ENCODE assay signal across 18 cellular contexts in genomic region chr2:3665886-3666612, GRCh38. TPM values are rescaled to one million over a fixed set of nuclear protein-coding genes. Genes with fewer than 3 reads are reported as not detected.
"Had no signal": no experiment of that assay in that cellular context is flagged by ENCODE, and none has a peak within 500 bp of the region (broad histone marks: within the 10 kb centered on the region; RNA-seq: fewer than 3 reads in every experiment).

No MANE protein-coding gene starts in this region.

- H2AFZ ChIP-seq: parathyroid adenoma had no signal

- H3K9me3 ChIP-seq: gastroesophageal sphincter, heart right ventricle, SJSA1 had no signal

- H3K9ac ChIP-seq: parathyroid adenoma had no signal

- H3K36me3 ChIP-seq: gastroesophageal sphincter, heart right ventricle, SJSA1 had no signal

- DNase-seq: activated CD4-positive, CD25-positive, alpha-beta regulatory T cell treated with anti-CD3 and anti-CD28 coated beads, Interleukin-2, amount 50 U/mL, for 72 hours; activated T-cell treated with anti-CD3 and anti-CD28 coated beads, Interleukin-2, amount 50 U/mL, for 4 hours; anterior cingulate cortex; cerebellar nuclear complex; effector memory CD8-positive, alpha-beta T cell; heart right ventricle; small intestine; stimulated activated CD4-positive, alpha-beta T cell treated with anti-CD3 and anti-CD28 coated beads, Interleukin-4, amount 100 ng/mL, for 24 hours; stimulated activated naive CD8-positive, alpha-beta T cell treated with anti-CD3 and anti-CD28 coated beads, Interleukin-15, Interleukin-2, amounts not matched to agents 100 U/mL and 50 U/mL, for 24 hours; trophoblast cell had no signal

- H3K27me3 ChIP-seq: SJSA1 had no signal

- H3K27ac Mint-ChIP-seq: dendritic cell treated with granulocyte-macrophage colony-stimulating factor and Interleukin-4, amounts not matched to agents 40 ng/mL and 50 ng/mL, for 4 days; effector memory CD8-positive, alpha-beta T cell; T-helper 2 cell treated with Interferon-gamma antibody and Interleukin-4, amounts not matched to agents 5 μg/mL and 100 μg/mL, for 36 hours had no signal

- H3K4me1 ChIP-seq: heart right ventricle, parathyroid adenoma, SJSA1 had no signal

- H3K9me3 Mint-ChIP-seq: activated T-cell treated with anti-CD3 and anti-CD28 coated beads, Interleukin-2, amount 50 U/mL, for 4 hours; dendritic cell treated with granulocyte-macrophage colony-stimulating factor and Interleukin-4, amounts not matched to agents 40 ng/mL and 50 ng/mL, for 4 days; effector memory CD8-positive, alpha-beta T cell; T-helper 2 cell treated with Interferon-gamma antibody and Interleukin-4, amounts not matched to agents 5 μg/mL and 100 μg/mL, for 36 hours had no signal

- ATAC-seq: activated T-cell treated with anti-CD3 and anti-CD28 coated beads, Interleukin-2, amount 50 U/mL, for 4 hours; effector memory CD8-positive, alpha-beta T cell; gastroesophageal sphincter; heart right ventricle; stimulated activated naive CD8-positive, alpha-beta T cell treated with anti-CD3 and anti-CD28 coated beads, Interleukin-15, Interleukin-2, amounts not matched to agents 100 U/mL and 50 U/mL, for 24 hours had no signal

- H3K27ac ChIP-seq: gastroesophageal sphincter, heart right ventricle, parathyroid adenoma, SJSA1 had no signal

- H3K4me3 Mint-ChIP-seq: activated T-cell treated with anti-CD3 and anti-CD28 coated beads, Interleukin-2, amount 50 U/mL, for 4 hours; dendritic cell treated with granulocyte-macrophage colony-stimulating factor and Interleukin-4, amounts not matched to agents 40 ng/mL and 50 ng/mL, for 4 days; effector memory CD8-positive, alpha-beta T cell; T-helper 2 cell treated with Interferon-gamma antibody and Interleukin-4, amounts not matched to agents 5 μg/mL and 100 μg/mL, for 36 hours had no signal

- H3K4me3 ChIP-seq: gastroesophageal sphincter, heart right ventricle, SJSA1 had no signal

RNA-seq across cellular contexts. Expression of gene ALLC, which starts 8.0 kb away (rescaled TPM):
- total RNA-seq: activated T-cell treated with anti-CD3 and anti-CD28 coated beads, Interleukin-2, amount 50 U/mL, for 4 hours; epithelial cell of proximal tubule; gastroesophageal sphincter; heart right ventricle; lung microvascular endothelial cell; renal cortical epithelial cell; SJSA1 had no signal

RNA-seq across cellular contexts. Expression of gene DCDC2C, which starts 37.3 kb away (rescaled TPM):
- total RNA-seq: activated T-cell treated with anti-CD3 and anti-CD28 coated beads, Interleukin-2, amount 50 U/mL, for 4 hours; epithelial cell of proximal tubule; lung microvascular endothelial cell; renal cortical epithelial cell; SJSA1 had no signal
- polyA plus RNA-seq: heart right ventricle, small intestine had no signal
